28 cellular contexts compared by ENCODE assay signal in genomic region chr2:218327451-218327850, GRCh38. TPM values are rescaled to one million over a fixed set of nuclear protein-coding genes. Genes with fewer than 3 reads are reported as not detected.
DNase-seq lines count a peak whose midpoint lies in the region; ATAC-seq and TF ChIP-seq lines count a peak whose summit lies in the region.
"Had no signal": no experiment of that assay in that cellular context is flagged by ENCODE, and none has a peak within 500 bp of the region (broad histone marks: within the 10 kb centered on the region; RNA-seq: fewer than 3 reads in every experiment).

No MANE protein-coding gene starts in this region.

- TF ChIP-seq CTCF in CD14-positive monocyte (IDR thresholded peaks at IDR 0.05) = no peak

- CTCF ChIA-PET in activated naive CD4-positive, alpha-beta T cell treated with anti-CD3 and anti-CD28 coated beads, Interleukin-2, amount 10 ng/mL, durations not matched to agents 7 days and 5 days (lab: Charles Lee) = no interaction called here

- H3K27ac Mint-ChIP-seq in CD14-positive monocyte = peak overlapping the region; percentile 73 to 91 (median 89)
- H3K27ac Mint-ChIP-seq in dendritic cell treated with granulocyte-macrophage colony-stimulating factor and Interleukin-4, amounts not matched to agents 40 ng/mL and 50 ng/mL, for 4 days = peak overlapping the region; percentile 97
- peak overlapping the region in 9 of 10 donors; percentile 2 to 85 (median 60) for H3K27ac Mint-ChIP-seq in naive thymus-derived CD8-positive, alpha-beta T cell
- H3K27ac Mint-ChIP-seq in activated naive CD4-positive, alpha-beta T cell treated with anti-CD3 and anti-CD28 coated beads, Interleukin-2, amount 10 ng/mL, durations not matched to agents 7 days and 5 days = no peak overlapping the region
- H3K27ac Mint-ChIP-seq: activated B cell treated with CpG ODN at 0.5 μM for 24 hours; activated CD8-positive, alpha-beta T cell treated with anti-CD3 and anti-CD28 coated beads for 36 hours; HFFc6; natural killer cell had no signal

- H3K27me3 Mint-ChIP-seq in CD14-positive monocyte (ENCODE audit: low read depth in 3 of 3) = peaks cover 0 to 7% (median 0%) of the 10 kb centered on the region in 3 donors
- H3K27me3 Mint-ChIP-seq in dendritic cell treated with granulocyte-macrophage colony-stimulating factor and Interleukin-4, amounts not matched to agents 40 ng/mL and 50 ng/mL, for 4 days = no peaks in the 10 kb centered on the region
- no peaks in the 10 kb centered on the region for H3K27me3 Mint-ChIP-seq in naive thymus-derived CD8-positive, alpha-beta T cell
- peaks cover 48% of the 10 kb centered on the region for H3K27me3 Mint-ChIP-seq in activated naive CD4-positive, alpha-beta T cell treated with anti-CD3 and anti-CD28 coated beads, Interleukin-2, amount 10 ng/mL, durations not matched to agents 7 days and 5 days
- H3K27me3 Mint-ChIP-seq: activated CD8-positive, alpha-beta T cell treated with anti-CD3 and anti-CD28 coated beads for 36 hours; progenitor cell of endocrine pancreas had no signal

- intact Hi-C loops in CD14-positive monocyte (cut with micrococcal nuclease) = loop anchor here in 1 of 2 donors (5.0 kb wide), 1 partner anchor 35 kb away; no protein-coding TSS in a partner anchor
- intact Hi-C loops in dendritic cell treated with granulocyte-macrophage colony-stimulating factor and Interleukin-4, amounts not matched to agents 40 ng/mL and 50 ng/mL, for 4 days (cut with micrococcal nuclease) = no loop called here

- no peak for ATAC-seq in naive thymus-derived CD8-positive, alpha-beta T cell
- ATAC-seq: activated CD8-positive, alpha-beta T cell treated with anti-CD3 and anti-CD28 coated beads for 36 hours; left cardiac atrium; natural killer cell had no signal

- DNase-seq in CD14-positive monocyte (ENCODE audit: low spot score) = peak; percentile 40
- peak; percentile 37 for DNase-seq in KBM-7
- no peak for DNase-seq in naive thymus-derived CD8-positive, alpha-beta T cell
- no peak for DNase-seq in NCI-H2171 treated with DMSO at 0.1 percent for 48 hours (lab: John Stamatoyannopoulos, UW)
- DNase-seq in dermis blood vessel endothelial cell = no peak
- no peak for DNase-seq in activated naive CD4-positive, alpha-beta T cell treated with anti-CD3 and anti-CD28 coated beads, Interleukin-2, amount 10 ng/mL, durations not matched to agents 7 days and 5 days
- DNase-seq in NCI-H1436 treated with DMSO at 0.1 percent for 48 hours (lab: John Stamatoyannopoulos, UW) = no peak
- DNase-seq: ACHN; activated B cell treated with CpG ODN at 0.5 μM for 24 hours; activated CD8-positive, alpha-beta T cell treated with anti-CD3 and anti-CD28 coated beads for 36 hours; activated gamma-delta T cell treated with Interleukin-2 at 50 U/mL for 16 hours; activated T-cell treated with anti-CD3 and anti-CD28 coated beads for 4 hours; brain microvascular endothelial cell; CD4-positive, CD25-positive, alpha-beta regulatory T cell; HFFc6; left cardiac atrium; natural killer cell; NCI-H1417; NK-92 treated with Interleukin-12 subunit alpha and Interleukin-12 subunit beta, amount 100 ng/mL, for 24 hours; stimulated activated CD8-positive, alpha-beta memory T cell treated with anti-CD3 and anti-CD28 coated beads, Interleukin-4, amount 100 ng/mL, for 48 hours; T-helper 2 cell had no signal

- peak overlapping the region; percentile 71 to 83 for H3K4me3 Mint-ChIP-seq in CD14-positive monocyte
- peak overlapping the region; percentile 44 for H3K4me3 Mint-ChIP-seq in dendritic cell treated with granulocyte-macrophage colony-stimulating factor and Interleukin-4, amounts not matched to agents 40 ng/mL and 50 ng/mL, for 4 days
- H3K4me3 Mint-ChIP-seq in naive thymus-derived CD8-positive, alpha-beta T cell = peak overlapping the region in 2 of 10 donors; percentile 8 to 30
- no peak overlapping the region for H3K4me3 Mint-ChIP-seq in activated naive CD4-positive, alpha-beta T cell treated with anti-CD3 and anti-CD28 coated beads, Interleukin-2, amount 10 ng/mL, durations not matched to agents 7 days and 5 days
- H3K4me3 Mint-ChIP-seq: activated B cell treated with CpG ODN at 0.5 μM for 24 hours; activated CD8-positive, alpha-beta T cell treated with anti-CD3 and anti-CD28 coated beads for 36 hours; HFFc6; natural killer cell had no signal

- POLR2A ChIA-PET in naive thymus-derived CD8-positive, alpha-beta T cell (lab: Charles Lee) = interaction anchor here (0.6 to 1.8 kb wide), 4 partner anchors 11 to 307 kb away, joined by 3 to 8 read pairs (median 4); no protein-coding TSS in a partner anchor

- in situ Hi-C loops in KBM-7 (cut with MboI; ENCODE audit: low pct_unique_long_range_greater_than_20kb, low sequenced_read_pairs) = no loop called here

- H3K36me3 Mint-ChIP-seq in CD14-positive monocyte = peaks cover 15 to 19% of the 10 kb centered on the region in 2 donors
- peaks cover 10% of the 10 kb centered on the region for H3K36me3 Mint-ChIP-seq in dendritic cell treated with granulocyte-macrophage colony-stimulating factor and Interleukin-4, amounts not matched to agents 40 ng/mL and 50 ng/mL, for 4 days (ENCODE audit: low read depth)
- no peaks in the 10 kb centered on the region for H3K36me3 Mint-ChIP-seq in naive thymus-derived CD8-positive, alpha-beta T cell
- H3K36me3 Mint-ChIP-seq in activated naive CD4-positive, alpha-beta T cell treated with anti-CD3 and anti-CD28 coated beads, Interleukin-2, amount 10 ng/mL, durations not matched to agents 7 days and 5 days = no peaks in the 10 kb centered on the region
- H3K36me3 Mint-ChIP-seq: CD4-positive, CD25-positive, alpha-beta regulatory T cell; natural killer cell had no signal

- peaks cover 87% of the 10 kb centered on the region for H3K4me1 Mint-ChIP-seq in CD14-positive monocyte
- H3K4me1 Mint-ChIP-seq in dendritic cell treated with granulocyte-macrophage colony-stimulating factor and Interleukin-4, amounts not matched to agents 40 ng/mL and 50 ng/mL, for 4 days (ENCODE audit: low read depth) = peaks cover 85% of the 10 kb centered on the region
- H3K4me1 Mint-ChIP-seq in naive thymus-derived CD8-positive, alpha-beta T cell = peaks cover 22 to 51% (median 44%) of the 10 kb centered on the region in 4 donors
- peaks cover 30% of the 10 kb centered on the region for H3K4me1 Mint-ChIP-seq in activated naive CD4-positive, alpha-beta T cell treated with anti-CD3 and anti-CD28 coated beads, Interleukin-2, amount 10 ng/mL, durations not matched to agents 7 days and 5 days

- no peaks in the 10 kb centered on the region for H3K9me3 Mint-ChIP-seq in CD14-positive monocyte
- H3K9me3 Mint-ChIP-seq in dendritic cell treated with granulocyte-macrophage colony-stimulating factor and Interleukin-4, amounts not matched to agents 40 ng/mL and 50 ng/mL, for 4 days = no peaks in the 10 kb centered on the region
- no peaks in the 10 kb centered on the region for H3K9me3 Mint-ChIP-seq in naive thymus-derived CD8-positive, alpha-beta T cell
- no peaks in the 10 kb centered on the region for H3K9me3 Mint-ChIP-seq in activated naive CD4-positive, alpha-beta T cell treated with anti-CD3 and anti-CD28 coated beads, Interleukin-2, amount 10 ng/mL, durations not matched to agents 7 days and 5 days
- H3K9me3 Mint-ChIP-seq: activated B cell treated with CpG ODN at 0.5 μM for 24 hours; activated CD8-positive, alpha-beta T cell treated with anti-CD3 and anti-CD28 coated beads for 36 hours; CD4-positive, CD25-positive, alpha-beta regulatory T cell; HFFc6; natural killer cell had no signal

RNA-seq across cellular contexts. Expression of gene CATIP, which starts 29.2 kb away (rescaled TPM):
- polyA plus RNA-seq in CD14-positive monocyte = 1 to 10 TPM; 2.9 to 5.5 TPM
- not detected for total RNA-seq in naive thymus-derived CD8-positive, alpha-beta T cell
- not detected for polyA plus RNA-seq in naive thymus-derived CD8-positive, alpha-beta T cell
- 0.17 TPM in 1 of 2 replicates, not detected in the other for total RNA-seq in dermis blood vessel endothelial cell
- total RNA-seq: activated B cell treated with CpG ODN at 0.5 μM for 24 hours; activated CD8-positive, alpha-beta T cell treated with anti-CD3 and anti-CD28 coated beads for 36 hours; CD4-positive, CD25-positive, alpha-beta regulatory T cell; glomerular endothelial cell; HFFc6; left cardiac atrium; mesenteric fat pad; SJSA1; urinary bladder had no signal
- polyA plus RNA-seq: CD4-positive, CD25-positive, alpha-beta regulatory T cell; fibroblast of lung; urinary bladder had no signal

RNA-seq across cellular contexts. Expression of gene TMBIM1, which starts 35.1 kb away (rescaled TPM):
- polyA plus RNA-seq in CD14-positive monocyte = 100 to 1,000 TPM; 129 to 139 TPM
- 100 to 1,000 TPM in 1 of 2 experiments, 10 to 100 TPM in 1; 95.1 to 100 TPM for total RNA-seq in naive thymus-derived CD8-positive, alpha-beta T cell
- polyA plus RNA-seq in naive thymus-derived CD8-positive, alpha-beta T cell = 100 to 1,000 TPM in 1 of 3 donors, 10 to 100 TPM in 2; 75.8 to 114 (median 80.3) TPM
- total RNA-seq in dermis blood vessel endothelial cell = 134 and 157 TPM in 2 replicates

RNA-seq across cellular contexts. Expression of gene SLC11A1, which starts 54.6 kb away (rescaled TPM):
- polyA plus RNA-seq in CD14-positive monocyte = 100 to 1,000 TPM; 184 to 352 TPM
- total RNA-seq in naive thymus-derived CD8-positive, alpha-beta T cell = 1 to 10 TPM in 1 of 2 experiments, under 1 TPM in 1; 0.47 to 1.2 TPM
- under 1 TPM; 0.27 to 0.90 (median 0.73) TPM for polyA plus RNA-seq in naive thymus-derived CD8-positive, alpha-beta T cell
- total RNA-seq in dermis blood vessel endothelial cell = under 0.01 and 0.05 TPM in 2 replicates
- total RNA-seq: glomerular endothelial cell had no signal

RNA-seq across cellular contexts. Expression of gene PNKD, which starts 57.1 kb away (rescaled TPM):
- polyA plus RNA-seq in CD14-positive monocyte = 10 to 100 TPM; 79.8 to 92.0 TPM
- total RNA-seq in naive thymus-derived CD8-positive, alpha-beta T cell = 10 to 100 TPM; 33.6 to 40.5 TPM
- polyA plus RNA-seq in naive thymus-derived CD8-positive, alpha-beta T cell = 100 to 1,000 TPM; 108 to 119 (median 109) TPM
- 26.5 and 50.2 TPM in 2 replicates for total RNA-seq in dermis blood vessel endothelial cell

RNA-seq across cellular contexts. Expression of gene AAMP, which starts 57.5 kb away (rescaled TPM):
- 10 to 100 TPM; 90.8 to 98.7 TPM for polyA plus RNA-seq in CD14-positive monocyte
- total RNA-seq in naive thymus-derived CD8-positive, alpha-beta T cell = 10 to 100 TPM; 57.0 to 61.6 TPM
- polyA plus RNA-seq in naive thymus-derived CD8-positive, alpha-beta T cell = 10 to 100 TPM; 77.0 to 93.6 (median 89.7) TPM
- 162 and 185 TPM in 2 replicates for total RNA-seq in dermis blood vessel endothelial cell

Comparison
In these comparisons a context has a peak if more than half of its experiments do, and no peak if none do; other contexts are left out.
1. DNase-seq: peak in CD14-positive monocyte (single experiment) and KBM-7 (single experiment); none in naive thymus-derived CD8-positive, alpha-beta T cell (0 of 10), NCI-H2171 treated with DMSO at 0.1 percent for 48 hours (single experiment), dermis blood vessel endothelial cell (single experiment), activated naive CD4-positive, alpha-beta T cell treated with anti-CD3 and anti-CD28 coated beads, Interleukin-2, amount 10 ng/mL, durations not matched to agents 7 days and 5 days (single experiment) and NCI-H1436 treated with DMSO at 0.1 percent for 48 hours (single experiment).